In the genomic region with DNA sequence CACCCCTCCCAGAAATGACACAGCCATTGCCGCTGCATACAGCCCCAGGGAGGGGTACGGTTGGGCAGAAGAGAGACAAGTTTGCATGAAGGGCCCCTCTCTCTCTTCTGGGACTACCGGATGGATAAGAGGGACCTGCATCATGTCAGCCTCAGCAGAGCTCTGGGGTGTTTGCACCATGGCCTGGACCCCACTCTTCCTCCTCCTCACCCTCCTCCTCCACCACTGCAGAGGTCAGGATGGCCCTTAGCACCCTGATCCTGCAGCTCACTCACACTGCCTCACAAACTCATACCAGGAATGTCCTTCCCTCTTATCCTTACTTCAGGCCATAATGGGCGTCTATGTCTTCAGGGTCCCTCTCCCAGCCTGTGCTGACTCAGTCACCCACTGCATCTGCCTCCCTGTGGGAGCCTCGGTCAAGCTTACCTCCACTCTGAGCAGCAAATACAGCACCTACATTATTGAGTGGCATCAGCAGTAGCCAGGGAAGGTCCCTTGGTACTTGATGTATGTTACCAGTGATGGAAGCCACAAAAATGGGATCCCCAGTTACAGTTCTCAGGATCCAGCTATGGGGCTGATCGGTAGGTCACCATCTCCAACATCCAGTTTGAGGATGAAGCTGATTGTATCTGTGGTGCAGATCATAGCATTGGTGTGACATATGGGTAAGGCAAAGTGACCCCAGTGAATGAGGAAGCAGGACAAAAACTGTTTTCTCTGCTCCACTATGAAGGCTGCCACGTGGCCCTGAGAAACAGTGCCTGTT, we compare ENCODE assay signal across 20 cellular contexts.
A peak's percentile ranks its signal among the peaks of the same experiment; 100 is the strongest.
DNase-seq lines count a peak whose midpoint lies in the region; ATAC-seq and TF ChIP-seq lines count a peak whose summit lies in the region.
"Had no signal": no experiment of that assay in that cellular context is flagged by ENCODE, and none has a peak within 500 bp of the region (broad histone marks: within the 10 kb centered on the region; RNA-seq: fewer than 3 reads in every experiment).

No MANE protein-coding gene starts in this region.

- peaks cover 7% of the 10 kb centered on the region for H3K4me1 Mint-ChIP-seq in nephron
- H3K4me1 Mint-ChIP-seq: CD14-positive monocyte; CD8-positive, alpha-beta memory T cell had no signal

- H3K4me3 ChIP-seq in OCI-LY7 (ENCODE audit: low read depth, low read length, poor library complexity, severe bottlenecking), result no peak overlapping the region
- no peak overlapping the region for H3K4me3 ChIP-seq in hepatocyte

- ATAC-seq in omental fat pad (ENCODE audit: low FRiP score) (no peak), HG03045 (IDR thresholded peaks at IDR 0.05; ENCODE audit: unreplicated experiment) (no peak)

- H3K79me2 ChIP-seq in OCI-LY7 (ENCODE audit: insufficient read depth, low read depth, low read length) (no peaks in the 10 kb centered on the region), hepatocyte (no peaks in the 10 kb centered on the region)

- no peak overlapping the region for H3K4me2 ChIP-seq in OCI-LY7 (ENCODE audit: low read length)
- no peak overlapping the region for H3K4me2 ChIP-seq in hepatocyte
- H3K4me2 ChIP-seq: KMS-11 had no signal

- no peak for TF ChIP-seq CTCF in OCI-LY7 (conservative IDR thresholded peaks at IDR 0.05; ENCODE audit: low read length)
- no peak for TF ChIP-seq CTCF in hepatocyte (IDR thresholded peaks at IDR 0.05; ENCODE audit: poor library complexity)
- no peak for TF ChIP-seq CTCF in nephron (IDR thresholded peaks at IDR 0.05; ENCODE audit: unreplicated experiment in 3 of 3)
- no peak for TF ChIP-seq CTCF in omental fat pad (IDR thresholded peaks at IDR 0.05)

- peaks cover 3% of the 10 kb centered on the region for H3K36me3 Mint-ChIP-seq in nephron (ENCODE audit: low read depth)
- H3K36me3 Mint-ChIP-seq: CD14-positive monocyte; CD8-positive, alpha-beta memory T cell had no signal

- POLR2A ChIA-PET in OCI-LY7 (lab: Charles Lee), result interaction anchor here (1.7 to 9.4 kb wide), 3 partner anchors 14 to 20 kb away, joined by 6 to 148 read pairs (median 10); no protein-coding TSS in a partner anchor

- WGBS in hepatocyte (ENCODE audit: low lambda C conversion rate, missing lambda C conversion rate), result 68% methylated on average over 7 of the region's 7 CpGs

- H4K20me1 ChIP-seq in OCI-LY7 (ENCODE audit: insufficient read depth, low read length) (no peaks in the 10 kb centered on the region), hepatocyte (ENCODE audit: insufficient read depth, poor library complexity, severe bottlenecking) (no peaks in the 10 kb centered on the region)

- no peak overlapping the region for H3K27ac ChIP-seq in OCI-LY7 (ENCODE audit: low read depth, low read length, poor library complexity, severe bottlenecking)
- H3K27ac ChIP-seq in hepatocyte, result peak overlapping the region; percentile 80
- H3K27ac ChIP-seq: KMS-11 had no signal

- H3K4me1 ChIP-seq in OCI-LY7 (ENCODE audit: insufficient read depth, low read length, poor library complexity, severe bottlenecking) (peaks cover 34% of the 10 kb centered on the region), hepatocyte (ENCODE audit: insufficient read depth) (no peaks in the 10 kb centered on the region)
- H3K4me1 ChIP-seq: BE2C had no signal

- DNase-seq in OCI-LY7 (ENCODE audit: low spot score), result no peak
- no peak for DNase-seq in hepatocyte (ENCODE audit: low spot score)
- DNase-seq in NCI-H1694 (lab: John Stamatoyannopoulos, UW), result no peak
- no peak for DNase-seq in omental fat pad (ENCODE audit: low spot score)
- no peak for DNase-seq in ACHN
- DNase-seq: BE2C; CD8-positive, alpha-beta memory T cell; DND-41; HCEC 1CT; MM.1S; NCI-H2029 treated with DMSO at 0.1 percent for 48 hours; NCI-H446 treated with DMSO at 0.1 percent for 48 hours; NCI-H82; NK-92 treated with Interleukin-12 subunit alpha and Interleukin-12 subunit beta, amount 100 ng/mL, for 24 hours; RPMI8226; SHP77 had no signal

- H3K9me3 Mint-ChIP-seq in nephron, result peaks cover 3% of the 10 kb centered on the region
- H3K9me3 Mint-ChIP-seq: CD8-positive, alpha-beta memory T cell had no signal

- CTCF ChIA-PET in OCI-LY7 (lab: Charles Lee; ENCODE audit: unreplicated experiment), result interaction anchor here (1.4 kb wide), 1 partner anchor 14 kb away, joined by 3 read pairs; no protein-coding TSS in a partner anchor

- H3K27me3 Mint-ChIP-seq in nephron (ENCODE audit: low read depth), result peaks cover 82% of the 10 kb centered on the region

- H3K9me2 ChIP-seq in OCI-LY7 (ENCODE audit: insufficient read depth, low read length) (no peaks in the 10 kb centered on the region), hepatocyte (replicated peaks; ENCODE audit: insufficient read depth) (no peaks in the 10 kb centered on the region)

- intact Hi-C loops in OCI-LY7 (cut with micrococcal nuclease; ENCODE audit: unreplicated experiment), result no loop called here

- in situ Hi-C loops in ACHN (cut with HindIII; ENCODE audit: low pct_ligation_motif_present, low pct_unique_long_range_greater_than_20kb, low sequenced_read_pairs), result no loop called here

- peak overlapping the region; percentile 85 to 99 (median 99) for H3K27ac Mint-ChIP-seq in nephron
- H3K27ac Mint-ChIP-seq: CD14-positive monocyte had no signal

- BruUV-seq in OCI-LY7 (replicated peaks; lab: Mats Ljungman, UMichigan), result no TSS peak

- H3K9me3 ChIP-seq in OCI-LY7 (ENCODE audit: low read length) (no peaks in the 10 kb centered on the region), hepatocyte (ENCODE audit: low read depth) (no peaks in the 10 kb centered on the region)
- H3K9me3 ChIP-seq: BE2C had no signal

- H3K4me3 Mint-ChIP-seq in nephron, result peak overlapping the region in 1 of 3 experiments; percentile 7
- H3K4me3 Mint-ChIP-seq: CD14-positive monocyte; CD8-positive, alpha-beta memory T cell had no signal

- H3K27me3 ChIP-seq in hepatocyte, result peaks cover 35% of the 10 kb centered on the region

- H2AFZ ChIP-seq in OCI-LY7 (ENCODE audit: low read length), result peak overlapping the region; percentile 25; the same call in 1 of the 2 replicates
- H2AFZ ChIP-seq in hepatocyte, result no peak overlapping the region

- H3K36me3 ChIP-seq in OCI-LY7 (ENCODE audit: insufficient read depth, low read length), result peaks cover 4% of the 10 kb centered on the region
- H3K36me3 ChIP-seq in hepatocyte (replicated peaks; ENCODE audit: insufficient read depth, low read depth), result no peaks in the 10 kb centered on the region
- H3K36me3 ChIP-seq: BE2C had no signal
